Comparison of ENCODE assay signal across 9 cellular contexts in genomic region chr22:44351685-44352377, GRCh38. TPM values are rescaled to one million over a fixed set of nuclear protein-coding genes. Genes with fewer than 3 reads are reported as not detected.
DNase-seq lines count a peak whose midpoint lies in the region; FAIRE-seq and TF ChIP-seq lines count a peak whose summit lies in the region.
"Had no signal": no experiment of that assay in that cellular context is flagged by ENCODE, and none has a peak within 500 bp of the region (broad histone marks: within the 10 kb centered on the region; RNA-seq: fewer than 3 reads in every experiment).

No MANE protein-coding gene starts in this region.

- H3K9me3 ChIP-seq in SJCRH30 (replicated peaks): no peaks in the 10 kb centered on the region

- no peak for TF ChIP-seq POLR2A in lower leg skin (IDR thresholded peaks at IDR 0.05)

- H3K27ac ChIP-seq in SJCRH30: no peak overlapping the region

- 12 to 16% methylated on average over 10 to 11 of the region's 11 CpGs for WGBS in lower leg skin, 2 donors

- TF ChIP-seq CTCF in lower leg skin (IDR thresholded peaks at IDR 0.05): no peak
- TF ChIP-seq CTCF in D721Med (IDR thresholded peaks at IDR 0.05; ENCODE audit: insufficient read depth, missing control alignments): no peak

- H3K36me3 ChIP-seq in SJCRH30: no peaks in the 10 kb centered on the region

- FAIRE-seq in D721Med (lab: Jason Lieb, UNC): no peak
- FAIRE-seq: TTC549 had no signal

- no peaks in the 10 kb centered on the region for H3K4me1 ChIP-seq in SJCRH30

- DNase-seq in activated naive CD4-positive, alpha-beta T cell treated with Interleukin-2 at 50 U/mL for 16 hours: peak; percentile 47
- no peak for DNase-seq in activated naive CD4-positive, alpha-beta T cell (lab: John Stamatoyannopoulos, UW)
- peak; percentile 44 to 49 for DNase-seq in SJCRH30
- peak; percentile 87 for DNase-seq in fibroblast of peridontal ligament (ENCODE audit: extremely low read depth)
- peak; percentile 18 for DNase-seq in stimulated activated CD4-positive, alpha-beta T cell treated with anti-CD3 and anti-CD28 coated beads, Interleukin-4, amount 100 ng/mL, for 1 hour
- DNase-seq in lower leg skin (ENCODE audit: low spot score in 2 of 2): no peak
- DNase-seq in HUDEP-2 (lab: John Stamatoyannopoulos, UW; ENCODE audit: unreplicated experiment in 76 of 76): no peak
- no peak for DNase-seq in D721Med (ENCODE audit: insufficient read length, low spot score)

- H3K27me3 ChIP-seq in SJCRH30: no peaks in the 10 kb centered on the region

- intact Hi-C loops in lower leg skin (cut with DNase I; ENCODE audit: low total_unique reads): no loop called here

- H3K4me3 ChIP-seq in SJCRH30 (no peak overlapping the region), lower leg skin (ENCODE audit: low read depth, poor library complexity, severe bottlenecking) (no peak overlapping the region)

RNA-seq across cellular contexts. Expression of gene SHISAL1, which starts 39.1 kb away (rescaled TPM):
- total RNA-seq in SJCRH30 (2014; rRNA removed; shearing (Covaris generic)): not detected in 2 replicates
- total RNA-seq in lower leg skin: under 1 TPM; 0.08 to 0.42 (median 0.28) TPM

Comparison
In these comparisons a context has a peak if more than half of its experiments do, and no peak if none do; other contexts are left out.
1. DNase-seq: peak in activated naive CD4-positive, alpha-beta T cell treated with Interleukin-2 at 50 U/mL for 16 hours (single experiment), SJCRH30 (2 of 2), fibroblast of peridontal ligament (single experiment) and stimulated activated CD4-positive, alpha-beta T cell treated with anti-CD3 and anti-CD28 coated beads, Interleukin-4, amount 100 ng/mL, for 1 hour (single experiment); none in activated naive CD4-positive, alpha-beta T cell (0 of 4), lower leg skin (0 of 2), HUDEP-2 (0 of 76) and D721Med (single experiment).